In genomic region chr2:152468832-152469692, GRCh38 we compare ENCODE assay signal across 8 cellular contexts.
DNase-seq lines count a peak whose midpoint lies in the region; ATAC-seq and TF ChIP-seq lines count a peak whose summit lies in the region.

No MANE protein-coding gene starts in this region.

- no peak for TF ChIP-seq EP300 in transverse colon (IDR thresholded peaks at IDR 0.05; ENCODE audit: low read depth)

- peak overlapping the region; percentile 16 for H3K4me3 Mint-ChIP-seq in activated CD4-positive, alpha-beta T cell treated with anti-CD3 and anti-CD28 coated beads, Interleukin-2, amount 10 ng/mL, durations not matched to agents 24 days and 14 days
- peak overlapping the region in 1 of 10 donors; percentile 4 for H3K4me3 Mint-ChIP-seq in naive thymus-derived CD8-positive, alpha-beta T cell

- TF ChIP-seq POLR2A in transverse colon (IDR thresholded peaks at IDR 0.05): no peak

- H3K9me3 ChIP-seq in hepatocyte (ENCODE audit: low read depth) (no peaks in the 10 kb centered on the region), transverse colon (no peaks in the 10 kb centered on the region), BE2C (no peaks in the 10 kb centered on the region)

- H3K9me2 ChIP-seq in hepatocyte (replicated peaks; ENCODE audit: insufficient read depth): no peaks in the 10 kb centered on the region

- peaks cover 7% of the 10 kb centered on the region for H3K4me1 Mint-ChIP-seq in activated CD4-positive, alpha-beta T cell treated with anti-CD3 and anti-CD28 coated beads, Interleukin-2, amount 10 ng/mL, durations not matched to agents 24 days and 14 days
- H3K4me1 Mint-ChIP-seq in naive thymus-derived CD8-positive, alpha-beta T cell: peaks cover 3 to 19% (median 6%) of the 10 kb centered on the region in 4 donors

- intact Hi-C loops in activated CD4-positive, alpha-beta T cell treated with anti-CD3 and anti-CD28 coated beads, Interleukin-2, amount 10 ng/mL, durations not matched to agents 24 days and 14 days (cut with micrococcal nuclease): no loop called here
- intact Hi-C loops in transverse colon (cut with DNase I; ENCODE audit: low total_unique reads): no loop called here

- H3K27me3 Mint-ChIP-seq in activated CD4-positive, alpha-beta T cell treated with anti-CD3 and anti-CD28 coated beads, Interleukin-2, amount 10 ng/mL, durations not matched to agents 24 days and 14 days: no peaks in the 10 kb centered on the region
- peaks cover 0 to 11% (median 6%) of the 10 kb centered on the region in 5 donors for H3K27me3 Mint-ChIP-seq in naive thymus-derived CD8-positive, alpha-beta T cell

- POLR2A ChIA-PET in naive thymus-derived CD8-positive, alpha-beta T cell (lab: Charles Lee): no interaction called here

- H4K20me1 ChIP-seq in hepatocyte (ENCODE audit: insufficient read depth, poor library complexity, severe bottlenecking): no peaks in the 10 kb centered on the region

- H3K27me3 ChIP-seq in hepatocyte (no peaks in the 10 kb centered on the region), transverse colon (no peaks in the 10 kb centered on the region), BE2C (no peaks in the 10 kb centered on the region)

- peak overlapping the region; percentile 31 for H3K4me2 ChIP-seq in hepatocyte

- no peak overlapping the region for H2AFZ ChIP-seq in hepatocyte

- H3K79me2 ChIP-seq in hepatocyte: peaks cover 85% of the 10 kb centered on the region

- peak overlapping the region; percentile 83 for H3K27ac ChIP-seq in hepatocyte
- H3K27ac ChIP-seq in transverse colon: peak overlapping the region; percentile 56 to 77 (median 68)

- H3K4me1 ChIP-seq in hepatocyte (ENCODE audit: insufficient read depth) (peaks cover 78% of the 10 kb centered on the region), transverse colon (peaks cover 15 to 86% (median 32%) of the 10 kb centered on the region in 4 donors), BE2C (no peaks in the 10 kb centered on the region)

- in situ Hi-C loops in transverse colon (cut with MboI; ENCODE audit: low pct_ligation_motif_present in 1 of 4, low pct_unique_long_range_greater_than_20kb in 1 of 4, low sequenced_read_pairs in 3 of 4): no loop called here

- H3K36me3 ChIP-seq in hepatocyte (replicated peaks; ENCODE audit: insufficient read depth, low read depth): no peaks in the 10 kb centered on the region
- H3K36me3 ChIP-seq in transverse colon: no peaks in the 10 kb centered on the region
- H3K36me3 ChIP-seq in BE2C: no peaks in the 10 kb centered on the region

- no peaks in the 10 kb centered on the region for H3K9me3 Mint-ChIP-seq in activated CD4-positive, alpha-beta T cell treated with anti-CD3 and anti-CD28 coated beads, Interleukin-2, amount 10 ng/mL, durations not matched to agents 24 days and 14 days
- no peaks in the 10 kb centered on the region for H3K9me3 Mint-ChIP-seq in naive thymus-derived CD8-positive, alpha-beta T cell

- WGBS in hepatocyte (ENCODE audit: low lambda C conversion rate, missing lambda C conversion rate): 64% methylated on average over 8 of the region's 8 CpGs
- WGBS in transverse colon (ENCODE audit: low coverage in 1 of 2), 2 donors: 39% methylated on average over 6 to 8 of the region's 8 CpGs

- no peak for DNase-seq in activated CD4-positive, alpha-beta T cell treated with anti-CD3 and anti-CD28 coated beads, Interleukin-2, amount 10 ng/mL, durations not matched to agents 24 days and 14 days
- DNase-seq in activated CD4-positive, alpha-beta T cell treated with anti-CD3 and anti-CD28 coated beads for 4 hours: no peak
- DNase-seq in SKM-1 treated with dmso at 0.1 percent for 144 hours (lab: John Stamatoyannopoulos, UW; ENCODE audit: unreplicated experiment) (peak; percentile 88), hepatocyte (ENCODE audit: low spot score) (no peak), transverse colon (peak; percentile 16), BE2C (no peak), DMS79 treated with DMSO at 0.1 percent for 48 hours (lab: John Stamatoyannopoulos, UW) (no peak)
- no peak for DNase-seq in naive thymus-derived CD8-positive, alpha-beta T cell

- no peak for TF ChIP-seq CTCF in hepatocyte (IDR thresholded peaks at IDR 0.05; ENCODE audit: poor library complexity)
- TF ChIP-seq CTCF in transverse colon (IDR thresholded peaks at IDR 0.05): no peak
- TF ChIP-seq CTCF in BE2C (IDR thresholded peaks at IDR 0.05; ENCODE audit: low read depth, low read length): no peak

- H3K4me3 ChIP-seq in hepatocyte (no peak overlapping the region), transverse colon (peak overlapping the region in 1 of 4 donors; percentile 35), BE2C (ENCODE audit: low read depth, low read length) (no peak overlapping the region)

- H3K36me3 Mint-ChIP-seq in activated CD4-positive, alpha-beta T cell treated with anti-CD3 and anti-CD28 coated beads, Interleukin-2, amount 10 ng/mL, durations not matched to agents 24 days and 14 days (ENCODE audit: low read depth): no peaks in the 10 kb centered on the region
- H3K36me3 Mint-ChIP-seq in naive thymus-derived CD8-positive, alpha-beta T cell: no peaks in the 10 kb centered on the region

- no peak overlapping the region for H3K27ac Mint-ChIP-seq in activated CD4-positive, alpha-beta T cell treated with anti-CD3 and anti-CD28 coated beads, Interleukin-2, amount 10 ng/mL, durations not matched to agents 24 days and 14 days
- peak overlapping the region in 1 of 10 donors; percentile 2 for H3K27ac Mint-ChIP-seq in naive thymus-derived CD8-positive, alpha-beta T cell

- no peak for ATAC-seq in naive thymus-derived CD8-positive, alpha-beta T cell

Comparison
In these comparisons a context has a peak if more than half of its experiments do, and no peak if none do; other contexts are left out.
1. DNase-seq: peak in SKM-1 treated with dmso at 0.1 percent for 144 hours (single experiment) and transverse colon (single experiment); none in activated CD4-positive, alpha-beta T cell treated with anti-CD3 and anti-CD28 coated beads, Interleukin-2, amount 10 ng/mL, durations not matched to agents 24 days and 14 days (single experiment), activated CD4-positive, alpha-beta T cell treated with anti-CD3 and anti-CD28 coated beads for 4 hours (0 of 2), hepatocyte (single experiment), BE2C (single experiment), DMS79 treated with DMSO at 0.1 percent for 48 hours (single experiment) and naive thymus-derived CD8-positive, alpha-beta T cell (0 of 10).